Comparison of ENCODE assay signal across 24 cellular contexts in genomic region chr19:35126624-35126959, GRCh38. TPM values are rescaled to one million over a fixed set of nuclear protein-coding genes. Genes with fewer than 3 reads are reported as not detected.
DNase-seq lines count a peak whose midpoint lies in the region; ATAC-seq, FAIRE-seq and TF ChIP-seq lines count a peak whose summit lies in the region.
"Had no signal": no experiment of that assay in that cellular context is flagged by ENCODE, and none has a peak within 500 bp of the region (broad histone marks: within the 10 kb centered on the region; RNA-seq: fewer than 3 reads in every experiment).

No MANE protein-coding gene starts in this region.

- H3K27me3 Mint-ChIP-seq in glutamatergic neuron (ENCODE audit: unreplicated experiment), result peaks cover 9% of the 10 kb centered on the region
- H3K27me3 Mint-ChIP-seq: stimulated activated naive CD8-positive, alpha-beta T cell treated with anti-CD3 and anti-CD28 coated beads, Interleukin-15, amount 100 ng/mL, for 72 hours had no signal

- peaks cover 0 to 83% (median 51%) of the 10 kb centered on the region in 4 donors for H3K4me1 ChIP-seq in tibial nerve
- H3K4me1 ChIP-seq: HAP-1 had no signal

- WGBS in tibial nerve, 2 donors, result 30% methylated on average over 14 of the region's 20 CpGs; no CpG with 5 or more reads in 1 of the 2 donors

- H3K4me3 Mint-ChIP-seq in glutamatergic neuron (ENCODE audit: unreplicated experiment), result no peak overlapping the region
- no peak overlapping the region for H3K4me3 Mint-ChIP-seq in stimulated activated effector memory CD8-positive, alpha-beta T cell treated with anti-CD3 and anti-CD28 coated beads, Interleukin-12 subunit alpha, Interleukin-12 subunit beta, amount 100 ng/mL, for 72 hours
- H3K4me3 Mint-ChIP-seq: stimulated activated naive CD8-positive, alpha-beta T cell treated with anti-CD3 and anti-CD28 coated beads, Interleukin-15, amount 100 ng/mL, for 72 hours had no signal

- H3K9me3 ChIP-seq in tibial nerve, result no peaks in the 10 kb centered on the region
- H3K9me3 ChIP-seq: HAP-1, left lung had no signal

- TF ChIP-seq CTCF in glutamatergic neuron (IDR thresholded peaks at IDR 0.05; ENCODE audit: partially characterized antibody, unreplicated experiment) (no peak), tibial nerve (IDR thresholded peaks at IDR 0.05) (no peak)

- H3K27me3 ChIP-seq in tibial nerve, result no peaks in the 10 kb centered on the region
- H3K27me3 ChIP-seq: left lung had no signal

- H3K36me3 Mint-ChIP-seq in glutamatergic neuron (ENCODE audit: unreplicated experiment), result no peaks in the 10 kb centered on the region
- peaks cover 8% of the 10 kb centered on the region for H3K36me3 Mint-ChIP-seq in stimulated activated effector memory CD8-positive, alpha-beta T cell treated with anti-CD3 and anti-CD28 coated beads, Interleukin-12 subunit alpha, Interleukin-12 subunit beta, amount 100 ng/mL, for 72 hours

- H3K9me3 Mint-ChIP-seq in glutamatergic neuron (ENCODE audit: unreplicated experiment), result peaks cover 6% of the 10 kb centered on the region
- no peaks in the 10 kb centered on the region for H3K9me3 Mint-ChIP-seq in stimulated activated effector memory CD8-positive, alpha-beta T cell treated with anti-CD3 and anti-CD28 coated beads, Interleukin-12 subunit alpha, Interleukin-12 subunit beta, amount 100 ng/mL, for 72 hours
- H3K9me3 Mint-ChIP-seq: activated T-helper 2 cell treated with anti-CD3 and anti-CD28 coated beads, Interferon-gamma antibody, Interleukin-2, Interleukin-4, amounts not matched to agents 10 μg/mL and 5 μg/mL and 100 μg/mL, durations not matched to agents 14 hours and 24 hours and 36 hours; stimulated activated naive CD8-positive, alpha-beta T cell treated with anti-CD3 and anti-CD28 coated beads, Interleukin-15, amount 100 ng/mL, for 72 hours had no signal

- no peak overlapping the region for H3K27ac Mint-ChIP-seq in glutamatergic neuron (ENCODE audit: unreplicated experiment)
- H3K27ac Mint-ChIP-seq in stimulated activated effector memory CD8-positive, alpha-beta T cell treated with anti-CD3 and anti-CD28 coated beads, Interleukin-12 subunit alpha, Interleukin-12 subunit beta, amount 100 ng/mL, for 72 hours, result no peak overlapping the region
- H3K27ac Mint-ChIP-seq: activated T-helper 2 cell treated with anti-CD3 and anti-CD28 coated beads, Interferon-gamma antibody, Interleukin-2, Interleukin-4, amounts not matched to agents 10 μg/mL and 5 μg/mL and 100 μg/mL, durations not matched to agents 14 hours and 24 hours and 36 hours had no signal

- no peak for TF ChIP-seq POLR2A in tibial nerve (IDR thresholded peaks at IDR 0.05)

- H3K4me1 Mint-ChIP-seq in glutamatergic neuron (ENCODE audit: low read depth, unreplicated experiment), result peaks cover 7% of the 10 kb centered on the region
- peaks cover 17% of the 10 kb centered on the region for H3K4me1 Mint-ChIP-seq in stimulated activated effector memory CD8-positive, alpha-beta T cell treated with anti-CD3 and anti-CD28 coated beads, Interleukin-12 subunit alpha, Interleukin-12 subunit beta, amount 100 ng/mL, for 72 hours

- peak in 1 of 2 donors; percentile 14 for TF ChIP-seq EP300 in tibial nerve (IDR thresholded peaks at IDR 0.05)

- peak overlapping the region; percentile 7 to 33 (median 20) for H3K4me3 ChIP-seq in tibial nerve
- H3K4me3 ChIP-seq: HAP-1, left lung had no signal

- H3K27ac ChIP-seq in tibial nerve, result peak overlapping the region; percentile 82 to 99 (median 90)
- H3K27ac ChIP-seq: left lung had no signal

- no peak for FAIRE-seq in HTR-8/SVneo (lab: Jason Lieb, UNC)
- FAIRE-seq: G401.6, GM12892 had no signal

- peaks cover 0 to 14% (median 0%) of the 10 kb centered on the region in 3 donors for H3K36me3 ChIP-seq in tibial nerve
- H3K36me3 ChIP-seq: HAP-1, left lung had no signal

- DNase-seq in amygdala (lab: John Stamatoyannopoulos, UW) (peak in 34 of 56 donors; percentile 24 to 84 (median 56)), glutamatergic neuron (peak; percentile 51), pons (ENCODE audit: low spot score) (peak; percentile 69), tibial nerve (ENCODE audit: low spot score in 2 of 2) (no peak), HTR-8/SVneo (ENCODE audit: insufficient read length, low spot score) (no peak)
- DNase-seq in stimulated activated effector memory CD8-positive, alpha-beta T cell treated with anti-CD3 and anti-CD28 coated beads, Interleukin-12 subunit alpha, Interleukin-12 subunit beta, amount 100 ng/mL, for 72 hours (ENCODE audit: low spot score in 2 of 2), result no peak
- DNase-seq in activated effector memory CD4-positive, alpha-beta T cell treated with anti-CD3 and anti-CD28 coated beads, Interleukin-2, amount 50 U/mL, for 16 hours, result no peak
- DNase-seq: activated CD4-positive, CD25-positive, alpha-beta regulatory T cell treated with anti-CD3 and anti-CD28 coated beads, Interleukin-2, amount 50 U/mL, for 72 hours; Calu3; KG1; left lung; NCI-H1092; NCI-H2081 treated with DMSO at 0.1 percent for 48 hours; NCI-H524 treated with DMSO at 0.1 percent for 48 hours; stimulated activated naive CD8-positive, alpha-beta T cell treated with anti-CD3 and anti-CD28 coated beads, Interleukin-15, amount 100 ng/mL, for 72 hours had no signal

- ATAC-seq in stimulated activated effector memory CD8-positive, alpha-beta T cell treated with anti-CD3 and anti-CD28 coated beads, Interleukin-12 subunit alpha, Interleukin-12 subunit beta, amount 100 ng/mL, for 72 hours, result no peak
- ATAC-seq: left lung; stimulated activated naive CD8-positive, alpha-beta T cell treated with anti-CD3 and anti-CD28 coated beads, Interleukin-15, amount 100 ng/mL, for 72 hours had no signal

RNA-seq across cellular contexts. Expression of gene LGI4, which starts 8.3 kb away (rescaled TPM):
- total RNA-seq in glutamatergic neuron (ENCODE audit: unreplicated experiment), result 14.4 TPM
- 100 to 1,000 TPM; 207 to 323 (median 302) TPM for total RNA-seq in tibial nerve
- total RNA-seq: fibroblast of villous mesenchyme, renal cortical epithelial cell had no signal

RNA-seq across cellular contexts. Expression of gene FXYD3, which starts 11.0 kb away (rescaled TPM):
- total RNA-seq in glutamatergic neuron (ENCODE audit: unreplicated experiment), result not detected
- total RNA-seq in tibial nerve, result 10 to 100 TPM; 10.8 to 33.9 (median 16.6) TPM
- total RNA-seq: activated T-helper 2 cell treated with anti-CD3 and anti-CD28 coated beads, Interferon-gamma antibody, Interleukin-2, Interleukin-4, amounts not matched to agents 10 μg/mL and 5 μg/mL and 100 μg/mL, durations not matched to agents 14 hours and 24 hours and 36 hours; fibroblast of villous mesenchyme; renal cortical epithelial cell; SK-MEL-5; T-helper 2 cell treated with Interferon-gamma antibody and Interleukin-4, amounts not matched to agents 100 ng/mL and 5 ng/mL, for 36 hours had no signal

RNA-seq across cellular contexts. Expression of gene FXYD1, which starts 12.0 kb away (rescaled TPM):
- total RNA-seq in glutamatergic neuron (ENCODE audit: unreplicated experiment) (not detected), tibial nerve (100 to 1,000 TPM in 1 of 4 donors, 10 to 100 TPM in 3; 72.9 to 193 (median 84.9) TPM)
- total RNA-seq: fibroblast of villous mesenchyme, renal cortical epithelial cell, SK-MEL-5 had no signal

RNA-seq across cellular contexts. Expression of gene FXYD7, which starts 16.5 kb away (rescaled TPM):
- total RNA-seq in glutamatergic neuron (ENCODE audit: unreplicated experiment) (22.3 TPM), tibial nerve (1 to 10 TPM in 3 of 4 donors, not detected in 1; 2.5 to 5.9 (median 5.7) TPM)
- total RNA-seq: activated T-helper 2 cell treated with anti-CD3 and anti-CD28 coated beads, Interferon-gamma antibody, Interleukin-2, Interleukin-4, amounts not matched to agents 10 μg/mL and 5 μg/mL and 100 μg/mL, durations not matched to agents 14 hours and 24 hours and 36 hours; left lung; myocyte; renal cortical epithelial cell; SK-MEL-5 had no signal

RNA-seq across cellular contexts. Expression of gene FXYD5, which starts 27.9 kb away (rescaled TPM):
- 5.3 TPM for total RNA-seq in glutamatergic neuron (ENCODE audit: unreplicated experiment)
- 10 to 100 TPM; 19.9 to 53.4 (median 37.5) TPM for total RNA-seq in tibial nerve

Comparison
In these comparisons a context has a peak if more than half of its experiments do, and no peak if none do; other contexts are left out.
1. DNase-seq: peak in amygdala (34 of 56), glutamatergic neuron (single experiment) and pons (single experiment); none in tibial nerve (0 of 2), stimulated activated effector memory CD8-positive, alpha-beta T cell treated with anti-CD3 and anti-CD28 coated beads, Interleukin-12 subunit alpha, Interleukin-12 subunit beta, amount 100 ng/mL, for 72 hours (0 of 2), activated effector memory CD4-positive, alpha-beta T cell treated with anti-CD3 and anti-CD28 coated beads, Interleukin-2, amount 50 U/mL, for 16 hours (single experiment) and HTR-8/SVneo (single experiment).
2. RNA of gene LGI4, which starts 8.3 kb away (total RNA-seq): 207 to 323 TPM in tibial nerve; 14.4 TPM in glutamatergic neuron (single experiment); every median in the first group is over 10 times any median in the second.
3. RNA of gene FXYD3, which starts 11.0 kb away (total RNA-seq): 10.8 to 33.9 TPM in tibial nerve; not detected in glutamatergic neuron (single experiment); every median in the first group is over 10 times any median in the second.
4. RNA of gene FXYD1, which starts 12.0 kb away (total RNA-seq): 72.9 to 193 TPM in tibial nerve; not detected in glutamatergic neuron (single experiment); every median in the first group is over 10 times any median in the second.